Comparison of ENCODE assay signal across 10 cellular contexts in genomic region chr22:49937758-49938564, GRCh38. TPM values are rescaled to one million over a fixed set of nuclear protein-coding genes. Genes with fewer than 3 reads are reported as not detected.
DNase-seq lines count a peak whose midpoint lies in the region; ATAC-seq and TF ChIP-seq lines count a peak whose summit lies in the region.
"Had no signal": no experiment of that assay in that cellular context is flagged by ENCODE, and none has a peak within 500 bp of the region (broad histone marks: within the 10 kb centered on the region; RNA-seq: fewer than 3 reads in every experiment).

No MANE protein-coding gene starts in this region.

- H2AFZ ChIP-seq in MM.1S (ENCODE audit: low read length), result no peak overlapping the region

- peak in 1 of 2 donors; percentile 21 for TF ChIP-seq RAD21 in liver (IDR thresholded peaks at IDR 0.05)

- H3K79me2 ChIP-seq in MM.1S (ENCODE audit: low read length), result no peaks in the 10 kb centered on the region

- H3K9me3 ChIP-seq in MM.1S (replicated peaks; ENCODE audit: insufficient read depth, low read length) (no peaks in the 10 kb centered on the region), liver (ENCODE audit: control insufficient read depth in 4 of 4, low read length in 3 of 4) (no peaks in the 10 kb centered on the region)

- no peaks in the 10 kb centered on the region for H3K9me3 Mint-ChIP-seq in stimulated activated naive B cell treated with anti-CD40 and anti-IgM and Interleukin-4, amounts not matched to agents 10 μg/mL and 1 μg/mL and 100 μg/mL, for 72 hours

- H3K4me1 ChIP-seq in MM.1S (ENCODE audit: low read length), result peaks cover 18% of the 10 kb centered on the region
- peaks cover 5 to 41% (median 31%) of the 10 kb centered on the region in 4 donors for H3K4me1 ChIP-seq in liver (ENCODE audit: control insufficient read depth in 4 of 4, insufficient read depth in 4 of 4, low read length in 3 of 4)

- ATAC-seq in stimulated activated naive B cell treated with anti-CD40 and anti-IgM and Interleukin-4, amounts not matched to agents 10 μg/mL and 1 μg/mL and 100 μg/mL, for 72 hours (replicated peaks), result no peak

- peak; percentile 2 for DNase-seq in MM.1S
- DNase-seq in dermis microvascular lymphatic vessel endothelial cell (ENCODE audit: low read depth in 2 of 2), result peak; percentile 84 to 93
- no peak for DNase-seq in stimulated activated naive B cell treated with anti-CD40 and anti-IgM and Interleukin-4, amounts not matched to agents 10 μg/mL and 1 μg/mL and 100 μg/mL, for 72 hours
- no peak for DNase-seq in DMS153 treated with DMSO at 0.1 percent for 48 hours (lab: John Stamatoyannopoulos, UW; ENCODE audit: unreplicated experiment)
- no peak for DNase-seq in NAMALWA (ENCODE audit: low spot score)
- no peak for DNase-seq in OCI-M2 (lab: John Stamatoyannopoulos, UW; ENCODE audit: unreplicated experiment)
- no peak for DNase-seq in HPDE6-E6E7 (ENCODE audit: extremely low spot score)
- DNase-seq: DMS79, SHP77 treated with DMSO at 0.1 percent for 48 hours had no signal

- H3K4me1 Mint-ChIP-seq in stimulated activated naive B cell treated with anti-CD40 and anti-IgM and Interleukin-4, amounts not matched to agents 10 μg/mL and 1 μg/mL and 100 μg/mL, for 72 hours, result peaks cover 24 to 52% of the 10 kb centered on the region in 2 donors

- H3K9ac ChIP-seq in MM.1S (ENCODE audit: low read length) (no peak overlapping the region), liver (ENCODE audit: low read depth in 1 of 2, low read length in 2 of 2) (no peak overlapping the region)

- H3F3A ChIP-seq in MM.1S (ENCODE audit: insufficient read depth, low read length), result peaks cover 14% of the 10 kb centered on the region; the same call in 1 of the 2 replicates

- H3K36me3 Mint-ChIP-seq in stimulated activated naive B cell treated with anti-CD40 and anti-IgM and Interleukin-4, amounts not matched to agents 10 μg/mL and 1 μg/mL and 100 μg/mL, for 72 hours, result peaks cover 5 to 15% of the 10 kb centered on the region in 2 donors

- H3K27ac Mint-ChIP-seq in stimulated activated naive B cell treated with anti-CD40 and anti-IgM and Interleukin-4, amounts not matched to agents 10 μg/mL and 1 μg/mL and 100 μg/mL, for 72 hours, result peak overlapping the region; percentile 83

- H4K20me1 ChIP-seq in MM.1S (ENCODE audit: insufficient read depth, low read length), result no peaks in the 10 kb centered on the region

- no peak overlapping the region for H3K4me2 ChIP-seq in MM.1S (ENCODE audit: low read depth, low read length)

- H3K36me3 ChIP-seq in MM.1S (replicated peaks; ENCODE audit: insufficient read depth, low read length) (no peaks in the 10 kb centered on the region), liver (ENCODE audit: control insufficient read depth in 4 of 4, insufficient read depth in 3 of 4, low read depth in 1 of 4, low read length in 3 of 4) (no peaks in the 10 kb centered on the region)

- H3K27me3 Mint-ChIP-seq in stimulated activated naive B cell treated with anti-CD40 and anti-IgM and Interleukin-4, amounts not matched to agents 10 μg/mL and 1 μg/mL and 100 μg/mL, for 72 hours, result no peaks in the 10 kb centered on the region

- no peaks in the 10 kb centered on the region for H3K27me3 ChIP-seq in MM.1S (replicated peaks; ENCODE audit: insufficient read depth, low read length)
- no peaks in the 10 kb centered on the region for H3K27me3 ChIP-seq in liver (ENCODE audit: control insufficient read depth in 4 of 4, insufficient read depth in 4 of 4, low read length in 3 of 4)

- H3K4me3 Mint-ChIP-seq in stimulated activated naive B cell treated with anti-CD40 and anti-IgM and Interleukin-4, amounts not matched to agents 10 μg/mL and 1 μg/mL and 100 μg/mL, for 72 hours, result peak overlapping the region; percentile 53 to 78

- WGBS in liver, result 81% methylated on average over 27 of the region's 27 CpGs

- H3K27ac ChIP-seq in MM.1S (ENCODE audit: low read length) (no peak overlapping the region), liver (ENCODE audit: low read depth in 1 of 2, low read length in 2 of 2) (peak overlapping the region; percentile 68 to 74)

- TF ChIP-seq CTCF in MM.1S (IDR thresholded peaks at IDR 0.05; ENCODE audit: low read length) (no peak), liver (IDR thresholded peaks at IDR 0.05; ENCODE audit: low read depth, low read length, missing input control) (no peak)

- H3K9me2 ChIP-seq in MM.1S (replicated peaks; ENCODE audit: insufficient read depth, low read length), result no peaks in the 10 kb centered on the region

- H3K4me3 ChIP-seq in MM.1S (ENCODE audit: low read length), result no peak overlapping the region
- no peak overlapping the region for H3K4me3 ChIP-seq in liver (ENCODE audit: low read depth in 1 of 3, low read length in 3 of 3)

TF ChIP-seq in liver, 16 proteins besides CTCF, POLR2A, EP300 and RAD21:
- TF ChIP-seq SP1 (IDR thresholded peaks at IDR 0.05), result peak; percentile 59
- TF ChIP-seq, protein P1, sequence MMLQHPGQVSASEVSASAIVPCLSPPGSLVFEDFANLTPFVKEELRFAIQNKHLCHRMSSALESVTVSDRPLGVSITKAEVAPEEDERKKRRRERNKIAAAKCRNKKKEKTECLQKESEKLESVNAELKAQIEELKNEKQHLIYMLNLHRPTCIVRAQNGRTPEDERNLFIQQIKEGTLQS (IDR thresholded peaks at IDR 0.05), result no peak
- TF ChIP-seq YY1 (IDR thresholded peaks at IDR 0.05), result no peak
- TF ChIP-seq FOXA2 (IDR thresholded peaks at IDR 0.05), result no peak
- no peak for TF ChIP-seq TAF1 (conservative IDR thresholded peaks at IDR 0.05)
- peak in 1 of 2 donors; percentile 47 for TF ChIP-seq EGR1 (IDR thresholded peaks at IDR 0.05; ENCODE audit: low read depth in 2 of 2)
- TF ChIP-seq NR2F2 (IDR thresholded peaks at IDR 0.05), result peak; percentile 71
- TF ChIP-seq FOXA1 (IDR thresholded peaks at IDR 0.05), result no peak
- TF ChIP-seq HNF4G (IDR thresholded peaks at IDR 0.05), result no peak
- no peak for TF ChIP-seq HNF4A (conservative IDR thresholded peaks at IDR 0.05)
- TF ChIP-seq GABPA (IDR thresholded peaks at IDR 0.05 in 1 of 2, conservative IDR thresholded peaks at IDR 0.05 in 1 of 2), result peak in 1 of 2 donors; percentile 46
- peak in 1 of 2 donors; percentile 24 for TF ChIP-seq RXRA (IDR thresholded peaks at IDR 0.05)
- TF ChIP-seq REST (IDR thresholded peaks at IDR 0.05), result no peak
- no peak for TF ChIP-seq ZBTB33 (IDR thresholded peaks at IDR 0.05)
- TF ChIP-seq JUND (IDR thresholded peaks at IDR 0.05), result no peak
- TF ChIP-seq, protein P2, sequence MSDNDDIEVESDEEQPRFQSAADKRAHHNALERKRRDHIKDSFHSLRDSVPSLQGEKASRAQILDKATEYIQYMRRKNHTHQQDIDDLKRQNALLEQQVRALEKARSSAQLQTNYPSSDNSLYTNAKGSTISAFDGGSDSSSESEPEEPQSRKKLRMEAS (IDR thresholded peaks at IDR 0.05), result no peak

RNA-seq across cellular contexts. Expression of gene CRELD2, which starts 19.5 kb away (rescaled TPM):
- total RNA-seq in dermis microvascular lymphatic vessel endothelial cell (47.5 and 49.9 TPM in 2 replicates), liver (10 to 100 TPM; 17.2 to 98.1 TPM)
- 10 to 100 TPM; 34.2 to 80.0 TPM for polyA plus RNA-seq in liver

RNA-seq across cellular contexts. Expression of gene ALG12, which starts 19.7 kb away (rescaled TPM):
- 11.2 and 19.7 TPM in 2 replicates for total RNA-seq in dermis microvascular lymphatic vessel endothelial cell
- 10 to 100 TPM; 10.4 to 20.2 TPM for total RNA-seq in liver
- 10 to 100 TPM; 12.5 to 15.6 TPM for polyA plus RNA-seq in liver

RNA-seq across cellular contexts. Expression of gene PIM3, which starts 22.6 kb away (rescaled TPM):
- 163 and 289 TPM in 2 replicates for total RNA-seq in dermis microvascular lymphatic vessel endothelial cell
- total RNA-seq in liver, result 10 to 100 TPM; 14.5 to 33.8 TPM
- 10 to 100 TPM; 22.3 to 44.0 TPM for polyA plus RNA-seq in liver

Comparison
In these comparisons a context has a peak if more than half of its experiments do, and no peak if none do; other contexts are left out.
1. DNase-seq: peak in MM.1S (single experiment) and dermis microvascular lymphatic vessel endothelial cell (2 of 2); none in stimulated activated naive B cell treated with anti-CD40 and anti-IgM and Interleukin-4, amounts not matched to agents 10 μg/mL and 1 μg/mL and 100 μg/mL, for 72 hours (single experiment), DMS153 treated with DMSO at 0.1 percent for 48 hours (single experiment), NAMALWA (single experiment), OCI-M2 (single experiment) and HPDE6-E6E7 (single experiment).